Comparison of ENCODE assay signal across 18 cellular contexts in the genomic region with DNA sequence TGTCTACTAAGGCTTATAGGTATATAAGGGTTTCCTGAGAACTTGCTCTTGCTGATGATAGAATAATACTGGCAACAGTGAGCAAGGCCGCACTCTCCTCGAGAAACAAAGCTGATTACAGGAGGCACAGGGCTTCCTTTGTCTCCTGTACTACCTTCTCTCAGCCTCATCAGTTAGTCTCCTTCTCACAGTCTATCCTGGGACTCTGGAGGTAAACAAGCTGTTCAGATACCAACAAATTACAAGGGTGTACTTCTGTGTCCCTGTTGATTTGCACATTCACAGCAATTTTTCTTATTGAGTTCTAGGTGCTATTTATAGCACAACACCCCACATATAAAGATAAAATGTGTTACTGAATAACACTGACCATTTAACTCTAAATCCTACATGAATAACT.
"Had no signal": no experiment of that assay in that cellular context is flagged by ENCODE, and none has a peak within 500 bp of the region (broad histone marks: within the 10 kb centered on the region; RNA-seq: fewer than 3 reads in every experiment).

No MANE protein-coding gene starts in this region.

- H3K9me3 Mint-ChIP-seq: activated CD4-positive, alpha-beta memory T cell treated with anti-CD3 and anti-CD28 coated beads for 36 hours; activated naive CD4-positive, alpha-beta T cell treated with anti-CD3 and anti-CD28 coated beads, Interleukin-2, amount 50 U/mL, for 72 hours; naive B cell; neural crest cell had no signal

- H3K27me3 ChIP-seq: ascending aorta, heart right ventricle, thyroid gland, upper lobe of right lung had no signal

- H3K27me3 Mint-ChIP-seq: activated CD4-positive, alpha-beta memory T cell treated with anti-CD3 and anti-CD28 coated beads for 36 hours; naive B cell had no signal

- ATAC-seq: activated naive CD4-positive, alpha-beta T cell treated with anti-CD3 and anti-CD28 coated beads, Interleukin-2, amount 50 U/mL, for 72 hours; mucosa of descending colon; SK-N-SH treated with all-trans-retinoic acid at 6 μM for 48 hours; stimulated activated naive CD8-positive, alpha-beta T cell treated with anti-CD3 and anti-CD28 coated beads, Interleukin-15, Interleukin-2, amounts not matched to agents 100 U/mL and 50 U/mL, for 24 hours; upper lobe of right lung had no signal

- H3K36me3 Mint-ChIP-seq: activated naive CD4-positive, alpha-beta T cell treated with anti-CD3 and anti-CD28 coated beads, Interleukin-2, amount 50 U/mL, for 72 hours had no signal

- H3K4me3 ChIP-seq: ascending aorta, heart right ventricle, mucosa of descending colon, thyroid gland, upper lobe of right lung had no signal

- H3K27ac ChIP-seq: ascending aorta, epithelial cell of prostate, thyroid gland, upper lobe of right lung had no signal

- H3K4me1 ChIP-seq: ascending aorta, thyroid gland, upper lobe of right lung had no signal

- H3K9me3 ChIP-seq: ascending aorta, heart right ventricle, mucosa of descending colon, thyroid gland, upper lobe of right lung had no signal

- DNase-seq: activated CD4-positive, alpha-beta memory T cell treated with anti-CD3 and anti-CD28 coated beads for 36 hours; activated CD4-positive, alpha-beta T cell treated with anti-CD3 and anti-CD28 coated beads for 48 hours; cortex of kidney; heart right ventricle; kidney; mesenchymal stem cell; mucosa of descending colon; naive B cell; retina; stimulated activated CD4-positive, alpha-beta T cell treated with anti-CD3 and anti-CD28 coated beads, Interleukin-4, amount 100 ng/mL, for 24 hours; stimulated activated naive CD8-positive, alpha-beta T cell treated with anti-CD3 and anti-CD28 coated beads, Interleukin-15, Interleukin-2, amounts not matched to agents 100 U/mL and 50 U/mL, for 24 hours; thyroid gland; upper lobe of right lung had no signal

- H3K27ac Mint-ChIP-seq: activated CD4-positive, alpha-beta memory T cell treated with anti-CD3 and anti-CD28 coated beads for 36 hours had no signal

- H3K4me3 Mint-ChIP-seq: activated CD4-positive, alpha-beta memory T cell treated with anti-CD3 and anti-CD28 coated beads for 36 hours; naive B cell; neural crest cell had no signal
